7 cellular contexts compared by ENCODE assay signal in the genomic region with DNA sequence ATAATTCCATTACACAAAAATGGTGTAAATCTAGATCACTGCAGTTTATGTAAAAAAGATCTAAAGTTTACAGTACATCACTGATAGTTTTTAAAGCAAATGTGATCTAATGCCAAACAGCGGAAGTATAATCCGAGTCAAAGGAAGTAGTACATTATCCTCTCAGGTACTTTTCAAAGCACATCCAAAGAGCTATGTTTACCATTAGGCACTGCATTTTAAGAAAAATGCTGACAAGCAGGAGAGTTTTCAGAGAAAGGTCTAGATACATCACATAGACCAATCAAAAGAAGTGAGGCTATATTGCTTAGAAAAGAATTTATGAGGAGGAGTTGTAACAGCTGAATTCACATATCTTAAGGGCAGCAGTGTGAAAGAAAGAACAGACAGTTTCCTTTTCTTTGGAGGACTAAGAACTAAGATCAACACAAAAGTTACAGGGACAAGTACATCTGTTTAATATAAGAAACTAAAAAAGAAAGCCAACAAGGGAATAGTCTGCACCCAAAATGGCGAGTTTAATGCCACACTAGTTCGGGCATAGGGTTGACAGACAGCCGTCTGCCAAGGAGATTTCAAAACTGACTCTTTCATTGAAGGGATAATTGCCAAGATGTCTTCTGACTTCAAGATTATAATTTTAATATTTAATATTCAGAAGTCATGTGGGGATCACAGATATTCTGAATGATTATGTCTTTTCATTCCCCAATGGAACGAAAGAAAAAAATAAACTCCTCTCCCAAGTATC. TPM values are rescaled to one million over a fixed set of nuclear protein-coding genes. Genes with fewer than 3 reads are reported as not detected.
DNase-seq lines count a peak whose midpoint lies in the region; ATAC-seq and TF ChIP-seq lines count a peak whose summit lies in the region.

No MANE protein-coding gene starts in this region.

- no peaks in the 10 kb centered on the region for H4K20me1 ChIP-seq in fibroblast of lung (ENCODE audit: control insufficient read depth, extremely low read depth, insufficient read depth, low read length)

- POLR2A ChIA-PET in RWPE1 (lab: Yijun Ruan, JAX; ENCODE audit: low non-redundant PET) = no interaction called here

- ATAC-seq in HG02970 (IDR thresholded peaks at IDR 0.05; ENCODE audit: low FRiP score, unreplicated experiment) (no peak), GM21528 (IDR thresholded peaks at IDR 0.05; ENCODE audit: low FRiP score, unreplicated experiment) (no peak)

- TF ChIP-seq CTCF in RWPE1 (conservative IDR thresholded peaks at IDR 0.05; ENCODE audit: low read depth) = no peak
- TF ChIP-seq CTCF in fibroblast of lung (conservative IDR thresholded peaks at IDR 0.05 in 1 of 2, IDR thresholded peaks at IDR 0.05 in 1 of 2; ENCODE audit: low read depth in 1 of 2, low read length in 2 of 2) = no peak

- CTCF ChIA-PET in RWPE1 (lab: Yijun Ruan, JAX) = no interaction called here

- H3K4me3 ChIP-seq in H7 (ENCODE audit: insufficient read depth, low read depth, low read length) (peak overlapping the region; percentile 74), fibroblast of lung (replicated peaks in 1 of 4; ENCODE audit: control extremely low read depth in 1 of 4, insufficient read depth in 1 of 4, low read depth in 3 of 4, low read length in 4 of 4) (peak overlapping the region; percentile 92 to 97 (median 96)), skeletal muscle tissue (ENCODE audit: low read length in 3 of 3) (peak overlapping the region; percentile 97 to 98 (median 97))

- peak overlapping the region; percentile 99 for H3K4me2 ChIP-seq in fibroblast of lung (ENCODE audit: extremely low read depth, insufficient read depth, low read length)

- H2AFZ ChIP-seq in fibroblast of lung (ENCODE audit: low read length) = peak overlapping the region; percentile 90

- H3K36me3 ChIP-seq in H7 (replicated peaks; ENCODE audit: control insufficient read depth, insufficient read depth, low read length) = no peaks in the 10 kb centered on the region; the same call in 1 of the 2 replicates
- H3K36me3 ChIP-seq in fibroblast of lung (ENCODE audit: control insufficient read depth, insufficient read depth, low read length) = no peaks in the 10 kb centered on the region
- H3K36me3 ChIP-seq in skeletal muscle tissue (ENCODE audit: control insufficient read depth in 3 of 3, insufficient read depth in 3 of 3, low read length in 3 of 3) = peaks cover 3 to 20% (median 17%) of the 10 kb centered on the region in 3 donors

- H3K27me3 ChIP-seq in H7 (ENCODE audit: control insufficient read depth, insufficient read depth, low read length) (no peaks in the 10 kb centered on the region), fibroblast of lung (ENCODE audit: control insufficient read depth, insufficient read depth, low read length) (no peaks in the 10 kb centered on the region), skeletal muscle tissue (ENCODE audit: control insufficient read depth in 3 of 3, insufficient read depth in 3 of 3, low read length in 3 of 3) (no peaks in the 10 kb centered on the region)

- H3K79me2 ChIP-seq in fibroblast of lung (ENCODE audit: control insufficient read depth, insufficient read depth, low read length) = peaks cover 2% of the 10 kb centered on the region

- no peak for DNase-seq in H7
- no peak for DNase-seq in RWPE1 (ENCODE audit: low spot score)
- DNase-seq in fibroblast of lung (ENCODE audit: low read depth in 2 of 2) = no peak
- no peak for DNase-seq in occipital lobe (lab: John Stamatoyannopoulos, UW)

- H3K4me1 ChIP-seq in fibroblast of lung (ENCODE audit: control insufficient read depth, extremely low read depth, insufficient read depth, low read length) (peaks cover 4% of the 10 kb centered on the region), skeletal muscle tissue (ENCODE audit: control insufficient read depth in 3 of 3, insufficient read depth in 3 of 3, low read length in 3 of 3) (peaks cover 10 to 16% (median 14%) of the 10 kb centered on the region in 3 donors)

- H3K9me3 ChIP-seq in fibroblast of lung (ENCODE audit: control insufficient read depth, insufficient read depth, low read depth, low read length) = no peaks in the 10 kb centered on the region
- H3K9me3 ChIP-seq in skeletal muscle tissue (ENCODE audit: control insufficient read depth in 3 of 3, low read length in 3 of 3) = no peaks in the 10 kb centered on the region

- H3K9ac ChIP-seq in fibroblast of lung (ENCODE audit: insufficient read depth, low read length) (peak overlapping the region; percentile 86), skeletal muscle tissue (ENCODE audit: low read depth in 1 of 3, low read length in 3 of 3) (peak overlapping the region in 2 of 3 donors; percentile 17 to 97)

- H3K27ac ChIP-seq in RWPE1 (peak overlapping the region; percentile 96), fibroblast of lung (ENCODE audit: insufficient read depth, low read length) (peak overlapping the region; percentile 96), skeletal muscle tissue (ENCODE audit: low read depth, low read length) (no peak overlapping the region)

RNA-seq across cellular contexts. Expression of a gene that starts 1.4 kb away (rescaled TPM):
- total RNA-seq in H7 (2014; rRNA removed; shearing (Covaris generic)) = 5.8 and 7.9 TPM in 2 replicates
- total RNA-seq in fibroblast of lung (9.0 and 9.4 TPM in 2 replicates), skeletal muscle tissue (11.5 TPM), occipital lobe (30.3 TPM)
- 4.3 and 5.2 TPM in 2 replicates for polyA plus RNA-seq in fibroblast of lung
- polyA plus RNA-seq in fibroblast of lung (2012) = 3.2 and 3.3 TPM in 2 replicates
- polyA minus RNA-seq in fibroblast of lung (ENCODE audit: low replicate concordance) = 0.74 and 0.75 TPM in 2 replicates
